ENCODE assay signal across 14 cellular contexts in genomic region chr4:183823394-183823793, GRCh38.
DNase-seq lines count a peak whose midpoint lies in the region; FAIRE-seq and TF ChIP-seq lines count a peak whose summit lies in the region.
"Had no signal": no experiment of that assay in that cellular context is flagged by ENCODE, and none has a peak within 500 bp of the region (broad histone marks: within the 10 kb centered on the region; RNA-seq: fewer than 3 reads in every experiment).

No MANE protein-coding gene starts in this region.

- FAIRE-seq in urothelium cell line (lab: Jason Lieb, UNC) = no peak
- FAIRE-seq: colon had no signal

- in situ Hi-C loops in brain microvascular endothelial cell (cut with HindIII; ENCODE audit: low pct_ligation_motif_present, low sequenced_read_pairs) = no loop called here

- H3K36me3 ChIP-seq in brain microvascular endothelial cell (replicated peaks) (no peaks in the 10 kb centered on the region), uterus (no peaks in the 10 kb centered on the region)
- H3K36me3 ChIP-seq: HAP-1, WERI-Rb-1 had no signal

- DNase-seq in NCI-H524 (lab: John Stamatoyannopoulos, UW) = peak; percentile 9 to 64
- DNase-seq in NCI-H524 treated with DMSO at 0.1 percent for 48 hours (lab: John Stamatoyannopoulos, UW) = no peak
- peak; percentile 49 for DNase-seq in brain microvascular endothelial cell
- DNase-seq in iPS-NIHi7 (ENCODE audit: extremely low spot score) = peak; percentile 33
- DNase-seq in urothelium cell line (ENCODE audit: low spot score) = peak; percentile 72
- DNase-seq in GM20000 (ENCODE audit: low spot score) = no peak
- no peak for DNase-seq in inferior parietal cortex (ENCODE audit: extremely low spot score)
- no peak for DNase-seq in uterus
- DNase-seq: NCI-H1048, WERI-Rb-1 had no signal

- H3K27ac ChIP-seq in brain microvascular endothelial cell (no peak overlapping the region), uterus (no peak overlapping the region)
- H3K27ac ChIP-seq: 22Rv1, parathyroid adenoma, WERI-Rb-1 had no signal

- no peaks in the 10 kb centered on the region for H3K4me1 ChIP-seq in uterus
- H3K4me1 ChIP-seq: HAP-1, parathyroid adenoma had no signal

- H3K9me3 ChIP-seq in uterus = no peaks in the 10 kb centered on the region
- H3K9me3 ChIP-seq: HAP-1 had no signal

- intact Hi-C loops in uterus (cut with DNase I; ENCODE audit: low total_unique reads) = no loop called here

- TF ChIP-seq CTCF in brain microvascular endothelial cell (IDR thresholded peaks at IDR 0.05; ENCODE audit: low read depth, low read length, missing control alignments) (no peak), GM20000 (IDR thresholded peaks at IDR 0.05; ENCODE audit: extremely low read depth, missing control alignments) (no peak), uterus (IDR thresholded peaks at IDR 0.05) (no peak)

- TF ChIP-seq POLR2A in uterus (IDR thresholded peaks at IDR 0.05) = no peak

- H3K27me3 ChIP-seq in brain microvascular endothelial cell (replicated peaks) (no peaks in the 10 kb centered on the region), uterus (no peaks in the 10 kb centered on the region)

- no peak overlapping the region for H3K4me3 ChIP-seq in brain microvascular endothelial cell (ENCODE audit: low read depth, low read length)
- no peak overlapping the region for H3K4me3 ChIP-seq in uterus
- H3K4me3 ChIP-seq: HAP-1 had no signal

Comparison
In these comparisons a context has a peak if more than half of its experiments do, and no peak if none do; other contexts are left out.
1. DNase-seq: peak in NCI-H524 (2 of 2), brain microvascular endothelial cell (single experiment), iPS-NIHi7 (single experiment) and urothelium cell line (single experiment); none in NCI-H524 treated with DMSO at 0.1 percent for 48 hours (single experiment), GM20000 (single experiment), inferior parietal cortex (single experiment) and uterus (0 of 2).